ENCODE assay signal across 10 cellular contexts in genomic region chr21:45534591-45535331, GRCh38. TPM values are rescaled to one million over a fixed set of nuclear protein-coding genes. Genes with fewer than 3 reads are reported as not detected.
DNase-seq lines count a peak whose midpoint lies in the region; ATAC-seq, FAIRE-seq and TF ChIP-seq lines count a peak whose summit lies in the region.
"Had no signal": no experiment of that assay in that cellular context is flagged by ENCODE, and none has a peak within 500 bp of the region (broad histone marks: within the 10 kb centered on the region; RNA-seq: fewer than 3 reads in every experiment).

No MANE protein-coding gene starts in this region.

- ATAC-seq in sciatic nerve = peak; percentile 41

- H3K36me3 ChIP-seq in adipocyte (ENCODE audit: control insufficient read depth, insufficient read depth, low read length, severe bottlenecking) (peaks cover 9% of the 10 kb centered on the region), prostate gland (no peaks in the 10 kb centered on the region)

- TF ChIP-seq POLR2A in prostate gland (IDR thresholded peaks at IDR 0.05) = no peak

- H3K4me1 ChIP-seq in adipocyte (ENCODE audit: control insufficient read depth, insufficient read depth, low read length) (peaks cover 20% of the 10 kb centered on the region), prostate gland (replicated peaks) (no peaks in the 10 kb centered on the region)

- DNase-seq in NCI-H1092 (lab: John Stamatoyannopoulos, UW) (peak; percentile 58), adipocyte (ENCODE audit: low read depth) (no peak), hypothalamus (lab: John Stamatoyannopoulos, UW) (peak in 34 of 51 donors; percentile 11 to 85 (median 62)), sciatic nerve (ENCODE audit: low spot score) (no peak), GM19239 (ENCODE audit: insufficient read length, low spot score) (no peak), RCC 7860 (ENCODE audit: low spot score) (no peak), prostate gland (ENCODE audit: low spot score) (no peak)
- DNase-seq: NCI-H526 had no signal

- FAIRE-seq in GM19239 (lab: Jason Lieb, UNC) (no peak), RCC 7860 (lab: Jason Lieb, UNC) (no peak)
- FAIRE-seq: colon, keratinocyte had no signal

- intact Hi-C loops in sciatic nerve (cut with DNase I) = loop anchor here (10.0 kb wide), 1 partner anchor 50 kb away; no protein-coding TSS in a partner anchor
- intact Hi-C loops in prostate gland (cut with DNase I) = no loop called here

- no peak for TF ChIP-seq CTCF in prostate gland (IDR thresholded peaks at IDR 0.05)

- H3K27me3 ChIP-seq in adipocyte (replicated peaks; ENCODE audit: control insufficient read depth, insufficient read depth, low read length) = no peaks in the 10 kb centered on the region
- no peaks in the 10 kb centered on the region for H3K27me3 ChIP-seq in prostate gland (replicated peaks; ENCODE audit: insufficient read depth)

- H3K9me3 ChIP-seq in adipocyte (ENCODE audit: control insufficient read depth, low read length) (no peaks in the 10 kb centered on the region), prostate gland (no peaks in the 10 kb centered on the region)

- no peak overlapping the region for H3K27ac ChIP-seq in prostate gland

- H3K4me3 ChIP-seq in adipocyte (ENCODE audit: low read length) = peak overlapping the region; percentile 55
- H3K4me3 ChIP-seq in prostate gland = no peak overlapping the region

- peak overlapping the region; percentile 63 for H3K9ac ChIP-seq in adipocyte (ENCODE audit: low read length)

- 78% methylated on average over 28 of the region's 28 CpGs for WGBS in prostate gland

RNA-seq across cellular contexts. Expression of gene SLC19A1, which starts 7.5 kb away (rescaled TPM):
- total RNA-seq in sciatic nerve = 10.2 TPM
- 10 to 100 TPM; 12.2 to 15.5 TPM for total RNA-seq in prostate gland

Comparison
In these comparisons a context has a peak if more than half of its experiments do, and no peak if none do; other contexts are left out.
1. DNase-seq: peak in NCI-H1092 (single experiment) and hypothalamus (34 of 51); none in adipocyte (single experiment), sciatic nerve (single experiment), GM19239 (single experiment), RCC 7860 (single experiment) and prostate gland (single experiment).